Comparison of ENCODE assay signal across 11 cellular contexts in genomic region chr5:96896285-96896711, GRCh38. TPM values are rescaled to one million over a fixed set of nuclear protein-coding genes. Genes with fewer than 3 reads are reported as not detected.
DNase-seq lines count a peak whose midpoint lies in the region; ATAC-seq and TF ChIP-seq lines count a peak whose summit lies in the region.
"Had no signal": no experiment of that assay in that cellular context is flagged by ENCODE, and none has a peak within 500 bp of the region (broad histone marks: within the 10 kb centered on the region; RNA-seq: fewer than 3 reads in every experiment).

No MANE protein-coding gene starts in this region.

- POLR2A ChIA-PET in activated CD4-positive, alpha-beta T cell treated with anti-CD3 and anti-CD28 coated beads for 36 hours (lab: Charles Lee), result interaction anchor here (0.7 to 1.1 kb wide), 7 partner anchors 11 to 106 kb away, joined by 3 to 4 read pairs (median 3); partner anchors contain the start of gene LNPEP
- POLR2A ChIA-PET in activated CD4-positive, alpha-beta T cell treated with anti-CD3 and anti-CD28 coated beads, Interleukin-2, amount 10 ng/mL, durations not matched to agents 7 days and 5 days (lab: Charles Lee), result interaction anchor here (0.7 to 0.8 kb wide), 2 partner anchors 25 to 329 kb away, joined by 3 to 6 read pairs; no protein-coding TSS in a partner anchor
- POLR2A ChIA-PET in HEK293T (lab: Yijun Ruan, JAX), result interaction anchor here (1.0 kb wide), 1 partner anchor 21 kb away, joined by 3 read pairs; no protein-coding TSS in a partner anchor

- ATAC-seq in activated CD4-positive, alpha-beta T cell treated with anti-CD3 and anti-CD28 coated beads for 36 hours, result peak; percentile 74
- ATAC-seq in HG03039 (IDR thresholded peaks at IDR 0.05; ENCODE audit: unreplicated experiment), result peak; percentile 53

- H3K4me3 ChIP-seq in tibial artery, result no peak overlapping the region
- H3K4me3 ChIP-seq: lung, SK-N-MC had no signal

- H3K4me1 ChIP-seq in tibial artery, result peaks cover 0 to 6% (median 0%) of the 10 kb centered on the region in 4 donors

- no peaks in the 10 kb centered on the region for H3K27me3 Mint-ChIP-seq in activated CD4-positive, alpha-beta T cell treated with anti-CD3 and anti-CD28 coated beads for 36 hours
- no peaks in the 10 kb centered on the region for H3K27me3 Mint-ChIP-seq in activated CD4-positive, alpha-beta T cell treated with anti-CD3 and anti-CD28 coated beads, Interleukin-2, amount 10 ng/mL, durations not matched to agents 7 days and 5 days
- no peaks in the 10 kb centered on the region for H3K27me3 Mint-ChIP-seq in HFFc6 (ENCODE audit: insufficient read depth)

- no peaks in the 10 kb centered on the region for H3K27me3 ChIP-seq in tibial artery

- peak; percentile 71 for DNase-seq in activated CD4-positive, alpha-beta T cell treated with anti-CD3 and anti-CD28 coated beads for 36 hours
- no peak for DNase-seq in activated CD4-positive, alpha-beta T cell treated with anti-CD3 and anti-CD28 coated beads for 1 hour
- DNase-seq in activated CD4-positive, alpha-beta T cell treated with anti-CD3 and anti-CD28 coated beads, Interleukin-2, amount 10 ng/mL, durations not matched to agents 7 days and 5 days, result peak; percentile 64
- peak; percentile 12 for DNase-seq in stimulated activated naive CD4-positive, alpha-beta T cell treated with Interleukin-2 at 50 U/mL for 16 hours (lab: John Stamatoyannopoulos, UW)
- DNase-seq in tibial artery (no peak), HFFc6 (no peak), HEK293T (ENCODE audit: extremely low spot score) (no peak)
- DNase-seq: dermis blood vessel endothelial cell had no signal

- no peak for TF ChIP-seq CTCF in tibial artery (IDR thresholded peaks at IDR 0.05)
- no peak for TF ChIP-seq CTCF in HFFc6 (IDR thresholded peaks at IDR 0.05)

- peaks cover 0 to 7% (median 4%) of the 10 kb centered on the region in 3 donors for H3K36me3 ChIP-seq in tibial artery

- H3K4me1 Mint-ChIP-seq in activated CD4-positive, alpha-beta T cell treated with anti-CD3 and anti-CD28 coated beads for 36 hours, result peaks cover 52% of the 10 kb centered on the region
- peaks cover 47% of the 10 kb centered on the region for H3K4me1 Mint-ChIP-seq in activated CD4-positive, alpha-beta T cell treated with anti-CD3 and anti-CD28 coated beads, Interleukin-2, amount 10 ng/mL, durations not matched to agents 7 days and 5 days
- peaks cover 16% of the 10 kb centered on the region for H3K4me1 Mint-ChIP-seq in HFFc6 (ENCODE audit: low read depth)

- CTCF ChIA-PET in activated CD4-positive, alpha-beta T cell treated with anti-CD3 and anti-CD28 coated beads for 36 hours (lab: Charles Lee), result interaction anchor here (1.0 to 4.1 kb wide), 7 partner anchors 11 to 101 kb away, joined by 3 to 28 read pairs (median 6); no protein-coding TSS in a partner anchor
- CTCF ChIA-PET in activated CD4-positive, alpha-beta T cell treated with anti-CD3 and anti-CD28 coated beads, Interleukin-2, amount 10 ng/mL, durations not matched to agents 7 days and 5 days (lab: Charles Lee), result interaction anchor here (0.6 to 2.6 kb wide), 7 partner anchors 13 to 110 kb away, joined by 3 to 12 read pairs (median 3); partner anchors contain the start of gene LNPEP
- CTCF ChIA-PET in HEK293T (lab: Yijun Ruan, JAX), result interaction anchor here (0.7 to 1.0 kb wide), 2 partner anchors 11 to 1246 kb away, joined by 3 to 5 read pairs; no protein-coding TSS in a partner anchor

- peak overlapping the region; percentile 97 for H3K27ac Mint-ChIP-seq in activated CD4-positive, alpha-beta T cell treated with anti-CD3 and anti-CD28 coated beads for 36 hours
- peak overlapping the region; percentile 89 for H3K27ac Mint-ChIP-seq in activated CD4-positive, alpha-beta T cell treated with anti-CD3 and anti-CD28 coated beads, Interleukin-2, amount 10 ng/mL, durations not matched to agents 7 days and 5 days
- H3K27ac Mint-ChIP-seq in HFFc6, result no peak overlapping the region

- H3K27ac ChIP-seq in tibial artery, result no peak overlapping the region
- H3K27ac ChIP-seq: SK-N-MC had no signal

- no peaks in the 10 kb centered on the region for H3K9me3 Mint-ChIP-seq in activated CD4-positive, alpha-beta T cell treated with anti-CD3 and anti-CD28 coated beads for 36 hours (ENCODE audit: low read depth)
- H3K9me3 Mint-ChIP-seq in activated CD4-positive, alpha-beta T cell treated with anti-CD3 and anti-CD28 coated beads, Interleukin-2, amount 10 ng/mL, durations not matched to agents 7 days and 5 days, result no peaks in the 10 kb centered on the region
- no peaks in the 10 kb centered on the region for H3K9me3 Mint-ChIP-seq in HFFc6

- peaks cover 66% of the 10 kb centered on the region for H3K36me3 Mint-ChIP-seq in activated CD4-positive, alpha-beta T cell treated with anti-CD3 and anti-CD28 coated beads for 36 hours (ENCODE audit: low read depth)
- peaks cover 72% of the 10 kb centered on the region for H3K36me3 Mint-ChIP-seq in activated CD4-positive, alpha-beta T cell treated with anti-CD3 and anti-CD28 coated beads, Interleukin-2, amount 10 ng/mL, durations not matched to agents 7 days and 5 days (ENCODE audit: low read depth)
- H3K36me3 Mint-ChIP-seq in HFFc6 (ENCODE audit: low read depth), result no peaks in the 10 kb centered on the region; the same call in 1 of the 2 replicates

- peak overlapping the region; percentile 77 for H3K4me3 Mint-ChIP-seq in activated CD4-positive, alpha-beta T cell treated with anti-CD3 and anti-CD28 coated beads for 36 hours
- H3K4me3 Mint-ChIP-seq in activated CD4-positive, alpha-beta T cell treated with anti-CD3 and anti-CD28 coated beads, Interleukin-2, amount 10 ng/mL, durations not matched to agents 7 days and 5 days, result peak overlapping the region; percentile 71
- no peak overlapping the region for H3K4me3 Mint-ChIP-seq in HFFc6

- no peaks in the 10 kb centered on the region for H3K9me3 ChIP-seq in tibial artery

- intact Hi-C loops in activated CD4-positive, alpha-beta T cell treated with anti-CD3 and anti-CD28 coated beads for 36 hours (cut with DNase I, micrococcal nuclease), result loop anchor here (1.0 to 5.0 kb wide), 6 partner anchors 10 to 359 kb away; partner anchors contain the start of gene ERAP2 (in 2 of the 2)
- intact Hi-C loops in tibial artery (cut with DNase I; ENCODE audit: low total_unique reads), result no loop called here

TF ChIP-seq in HEK293T, 16 proteins besides CTCF, POLR2A, EP300 and RAD21:
- TF ChIP-seq FOXA1 (IDR thresholded peaks at IDR 0.05) (no peak), ZNF384 (IDR thresholded peaks at IDR 0.05) (no peak), L3MBTL2 (conservative IDR thresholded peaks at IDR 0.05) (no peak), ELF4 (IDR thresholded peaks at IDR 0.05) (no peak), ARNT (IDR thresholded peaks at IDR 0.05) (no peak), TARDBP (IDR thresholded peaks at IDR 0.05) (no peak), HDGF (IDR thresholded peaks at IDR 0.05; ENCODE audit: borderline replicate concordance) (no peak), PKNOX1 (IDR thresholded peaks at IDR 0.05) (no peak)
TF ChIP-seq in HEK293T: peak in this region for 0.

RNA-seq across cellular contexts. Expression of gene ERAP2, which starts 20.0 kb away (rescaled TPM):
- 10 to 100 TPM; 57.3 to 60.7 TPM for total RNA-seq in activated CD4-positive, alpha-beta T cell treated with anti-CD3 and anti-CD28 coated beads for 36 hours
- 100 to 1,000 TPM; 122 to 138 TPM for total RNA-seq in activated CD4-positive, alpha-beta T cell treated with anti-CD3 and anti-CD28 coated beads, Interleukin-2, amount 10 ng/mL, durations not matched to agents 7 days and 5 days
- 1 to 10 TPM in 5 of 6 experiments, under 1 TPM in 1; 0.97 to 2.6 (median 1.5) TPM for total RNA-seq in HFFc6 (2021; fragmentation: NEBNext Ultra II Directional; extraction: Animal tissue kit (Norgen Biotek cat#: 25700))

RNA-seq across cellular contexts. Expression of gene LNPEP, which starts 39.6 kb away (rescaled TPM):
- total RNA-seq in activated CD4-positive, alpha-beta T cell treated with anti-CD3 and anti-CD28 coated beads for 36 hours, result 10 to 100 TPM; 45.8 to 46.7 TPM
- total RNA-seq in activated CD4-positive, alpha-beta T cell treated with anti-CD3 and anti-CD28 coated beads, Interleukin-2, amount 10 ng/mL, durations not matched to agents 7 days and 5 days, result 10 to 100 TPM; 91.4 to 97.2 TPM
- 10 to 100 TPM; 20.2 to 23.9 (median 22.6) TPM for total RNA-seq in HFFc6 (2021; fragmentation: NEBNext Ultra II Directional; extraction: Animal tissue kit (Norgen Biotek cat#: 25700))

Comparison
In these comparisons a context has a peak if more than half of its experiments do, and no peak if none do; other contexts are left out.
1. DNase-seq: peak in activated CD4-positive, alpha-beta T cell treated with anti-CD3 and anti-CD28 coated beads for 36 hours (single experiment), activated CD4-positive, alpha-beta T cell treated with anti-CD3 and anti-CD28 coated beads, Interleukin-2, amount 10 ng/mL, durations not matched to agents 7 days and 5 days (single experiment) and stimulated activated naive CD4-positive, alpha-beta T cell treated with Interleukin-2 at 50 U/mL for 16 hours (single experiment); none in activated CD4-positive, alpha-beta T cell treated with anti-CD3 and anti-CD28 coated beads for 1 hour (single experiment), tibial artery (0 of 2), HFFc6 (single experiment) and HEK293T (single experiment).
2. RNA of gene ERAP2, which starts 20.0 kb away (total RNA-seq): 122 to 138 TPM in activated CD4-positive, alpha-beta T cell treated with anti-CD3 and anti-CD28 coated beads, Interleukin-2, amount 10 ng/mL, durations not matched to agents 7 days and 5 days and 57.3 to 60.7 TPM in activated CD4-positive, alpha-beta T cell treated with anti-CD3 and anti-CD28 coated beads for 36 hours; 0.97 to 2.6 TPM in HFFc6; every median in the first group is over 10 times any median in the second.